Comparison of ENCODE assay signal across 27 cellular contexts in the genomic region with DNA sequence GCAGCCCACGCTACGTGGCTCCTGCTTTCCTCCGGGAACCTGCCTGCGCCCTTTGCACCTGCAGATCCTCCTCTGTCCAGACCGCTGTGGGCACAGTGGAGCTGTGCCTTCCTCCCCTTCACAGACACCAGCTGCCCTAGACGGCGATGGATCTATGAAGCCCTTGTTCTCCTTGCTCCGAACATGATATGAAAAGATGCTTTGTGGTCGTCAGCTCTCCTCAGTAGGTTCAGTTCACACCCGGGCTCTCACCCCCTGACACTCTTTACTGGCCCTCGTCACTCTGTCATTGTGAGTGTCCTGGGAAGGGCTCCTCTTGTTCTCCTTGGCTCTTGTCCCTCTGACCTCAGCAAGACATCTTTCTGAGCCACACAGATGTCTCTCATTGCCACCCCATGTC. TPM values are rescaled to one million over a fixed set of nuclear protein-coding genes. Genes with fewer than 3 reads are reported as not detected.
DNase-seq lines count a peak whose midpoint lies in the region; TF ChIP-seq lines count a peak whose summit lies in the region.
"Had no signal": no experiment of that assay in that cellular context is flagged by ENCODE, and none has a peak within 500 bp of the region (broad histone marks: within the 10 kb centered on the region; RNA-seq: fewer than 3 reads in every experiment).

No MANE protein-coding gene starts in this region.

- H3K4me3 Mint-ChIP-seq in endodermal cell = no peak overlapping the region
- H3K4me3 Mint-ChIP-seq: activated naive CD8-positive, alpha-beta T cell treated with anti-CD3 and anti-CD28 coated beads, Interleukin-2, amount 10 ng/mL, durations not matched to agents 7 days and 5 days; activated T-cell treated with anti-CD3 and anti-CD28 coated beads, Interleukin-2, amount 50 U/mL, for 4 hours; CD4-positive, alpha-beta memory T cell; GM23338; natural killer cell treated with Interleukin-12 subunit alpha and Interleukin-12 subunit beta and Interleukin-15 and Interleukin-18, amount 100 ng/mL, for 72 hours had no signal

- no peak overlapping the region for H3K4me3 ChIP-seq in endodermal cell (ENCODE audit: low read length)
- H3K4me3 ChIP-seq: breast epithelium, esophagus squamous epithelium, GM23338, heart left ventricle, MG63, upper lobe of left lung had no signal

- CTCF ChIA-PET in HEK293T (lab: Yijun Ruan, JAX) = no interaction called here

- WGBS in endodermal cell (ENCODE audit: insufficient coverage in 1 of 2, insufficient read length in 1 of 2), 2 experiments = 71 to 79% methylated on average over 10 to 11 of the region's 11 CpGs

- H3K27me3 ChIP-seq in endodermal cell (ENCODE audit: control insufficient read depth, insufficient read depth, low read length, poor library complexity, severe bottlenecking) = peaks cover 50% of the 10 kb centered on the region
- H3K27me3 ChIP-seq: breast epithelium, MG63, upper lobe of left lung had no signal

- H3K4me1 ChIP-seq in endodermal cell (ENCODE audit: control insufficient read depth, insufficient read depth, low read length) = no peaks in the 10 kb centered on the region
- H3K4me1 ChIP-seq: breast epithelium had no signal

- TF ChIP-seq CTCF in endodermal cell (conservative IDR thresholded peaks at IDR 0.05) = no peak
- TF ChIP-seq CTCF in GM10266 (IDR thresholded peaks at IDR 0.05; ENCODE audit: control insufficient read depth, insufficient read depth, low read depth, missing control alignments) = no peak

- no peaks in the 10 kb centered on the region for H3K9me3 Mint-ChIP-seq in endodermal cell
- H3K9me3 Mint-ChIP-seq: activated naive CD8-positive, alpha-beta T cell treated with anti-CD3 and anti-CD28 coated beads, Interleukin-2, amount 10 ng/mL, durations not matched to agents 7 days and 5 days; activated T-cell treated with anti-CD3 and anti-CD28 coated beads, Interleukin-2, amount 50 U/mL, for 4 hours; CD4-positive, alpha-beta memory T cell; GM23338; natural killer cell treated with Interleukin-12 subunit alpha and Interleukin-12 subunit beta and Interleukin-15 and Interleukin-18, amount 100 ng/mL, for 72 hours had no signal

- no peaks in the 10 kb centered on the region for H3K36me3 Mint-ChIP-seq in endodermal cell (ENCODE audit: low read depth)
- H3K36me3 Mint-ChIP-seq: activated naive CD8-positive, alpha-beta T cell treated with anti-CD3 and anti-CD28 coated beads, Interleukin-2, amount 10 ng/mL, durations not matched to agents 7 days and 5 days; natural killer cell treated with Interleukin-12 subunit alpha and Interleukin-12 subunit beta and Interleukin-15 and Interleukin-18, amount 100 ng/mL, for 72 hours had no signal

- POLR2A ChIA-PET in HEK293T (lab: Yijun Ruan, JAX) = interaction anchor here (2.5 kb wide), 1 partner anchor 1096 kb away, joined by 18 read pairs; no protein-coding TSS in a partner anchor

- H3K4me1 Mint-ChIP-seq in endodermal cell = peaks cover 19% of the 10 kb centered on the region

- no peak overlapping the region for H3K27ac Mint-ChIP-seq in endodermal cell
- H3K27ac Mint-ChIP-seq: activated naive CD8-positive, alpha-beta T cell treated with anti-CD3 and anti-CD28 coated beads, Interleukin-2, amount 10 ng/mL, durations not matched to agents 7 days and 5 days; CD4-positive, alpha-beta memory T cell; GM23338; natural killer cell treated with Interleukin-12 subunit alpha and Interleukin-12 subunit beta and Interleukin-15 and Interleukin-18, amount 100 ng/mL, for 72 hours had no signal

- no peak overlapping the region for H3K27ac ChIP-seq in endodermal cell (ENCODE audit: low read depth, low read length)
- H3K27ac ChIP-seq: breast epithelium, esophagus squamous epithelium, heart left ventricle, upper lobe of left lung had no signal

- no peaks in the 10 kb centered on the region for H3K9me3 ChIP-seq in endodermal cell (ENCODE audit: control insufficient read depth, low read length)
- H3K9me3 ChIP-seq: breast epithelium, esophagus squamous epithelium, heart left ventricle, MG63, upper lobe of left lung had no signal

- peaks cover 45% of the 10 kb centered on the region for H3K27me3 Mint-ChIP-seq in endodermal cell (ENCODE audit: insufficient read depth)

- no peaks in the 10 kb centered on the region for H3K36me3 ChIP-seq in endodermal cell (ENCODE audit: control insufficient read depth, insufficient read depth, low read length)
- H3K36me3 ChIP-seq: breast epithelium, esophagus squamous epithelium, heart left ventricle, MG63, upper lobe of left lung had no signal

- H3K9ac ChIP-seq in endodermal cell (ENCODE audit: extremely low read depth, low read length, poor library complexity, severe bottlenecking) = no peak overlapping the region

- DNase-seq in activated T-cell treated with anti-CD3 and anti-CD28 coated beads, Interleukin-2, amount 50 U/mL, for 48 hours = peak; percentile 1 to 8
- no peak for DNase-seq in activated T-cell treated with anti-CD3 and anti-CD28 coated beads, Interleukin-2, amount 50 U/mL, for 1 hour
- peak; percentile 33 for DNase-seq in endodermal cell
- DNase-seq in midbrain (lab: John Stamatoyannopoulos, UW) = peak; percentile 73
- peak; percentile 18 for DNase-seq in ureter (ENCODE audit: low spot score)
- no peak for DNase-seq in HEK293T (ENCODE audit: extremely low spot score)
- DNase-seq in GM10266 (ENCODE audit: extremely low spot score) = no peak
- no peak for DNase-seq in NCI-H128 (lab: John Stamatoyannopoulos, UW; ENCODE audit: unreplicated experiment)
- DNase-seq: activated CD4-positive, alpha-beta T cell treated with anti-CD3 and anti-CD28 coated beads for 48 hours; activated naive CD8-positive, alpha-beta T cell treated with anti-CD3 and anti-CD28 coated beads, Interleukin-2, amount 10 ng/mL, durations not matched to agents 7 days and 5 days; activated T-cell treated with anti-CD3 and anti-CD28 coated beads, Interleukin-2, amount 50 U/mL, for 4 hours; CD4-positive, alpha-beta memory T cell; DND-41; esophagus squamous epithelium; mesenchymal stem cell; MG63; NCI-H187 treated with DMSO at 0.1 percent for 48 hours; NCI-H446 treated with DMSO at 0.1 percent for 48 hours; retina; RPMI8226; stimulated activated naive CD8-positive, alpha-beta T cell treated with anti-CD3 and anti-CD28 coated beads, Interleukin-15, Interleukin-2, amounts not matched to agents 100 U/mL and 50 U/mL, for 24 hours; upper lobe of left lung had no signal

TF ChIP-seq in HEK293T, 16 proteins besides CTCF, POLR2A, EP300 and RAD21:
- no peak for TF ChIP-seq ZNF384 (IDR thresholded peaks at IDR 0.05)
- TF ChIP-seq FOXA1 (IDR thresholded peaks at IDR 0.05) = no peak
- TF ChIP-seq LEF1 (IDR thresholded peaks at IDR 0.05; ENCODE audit: borderline replicate concordance) = no peak
- no peak for TF ChIP-seq SP1 (IDR thresholded peaks at IDR 0.05)
- no peak for TF ChIP-seq ELF4 (IDR thresholded peaks at IDR 0.05)
- no peak for TF ChIP-seq TARDBP (IDR thresholded peaks at IDR 0.05)
- TF ChIP-seq NFRKB (IDR thresholded peaks at IDR 0.05) = no peak
- no peak for TF ChIP-seq ARNT (IDR thresholded peaks at IDR 0.05)
TF ChIP-seq in HEK293T: peak in this region for 0.

RNA-seq across cellular contexts. Expression of gene ZNF488, which starts 4.2 kb away (rescaled TPM):
- 1 to 10 TPM in 1 of 2 donors, under 1 TPM in 1; 0.53 to 1.2 TPM for total RNA-seq in endodermal cell
- 1.1 TPM for polyA plus RNA-seq in endodermal cell (2013, experiment 1 of 2)
- polyA plus RNA-seq in endodermal cell (2013, experiment 2 of 2) = 0.95 TPM
- total RNA-seq in ureter = 1.8 TPM
- total RNA-seq: activated naive CD8-positive, alpha-beta T cell treated with anti-CD3 and anti-CD28 coated beads, Interleukin-2, amount 10 ng/mL, durations not matched to agents 7 days and 5 days; CD4-positive, alpha-beta memory T cell; natural killer cell treated with Interleukin-12 subunit alpha and Interleukin-12 subunit beta and Interleukin-15 and Interleukin-18, amount 100 ng/mL, for 72 hours had no signal

RNA-seq across cellular contexts. Expression of gene RBP3, which starts 31.7 kb away (rescaled TPM):
- not detected for total RNA-seq in endodermal cell
- polyA plus RNA-seq in endodermal cell (2013, experiment 1 of 2) = not detected
- not detected for polyA plus RNA-seq in endodermal cell (2013, experiment 2 of 2)
- total RNA-seq in ureter = not detected
- total RNA-seq: activated naive CD8-positive, alpha-beta T cell treated with anti-CD3 and anti-CD28 coated beads, Interleukin-2, amount 10 ng/mL, durations not matched to agents 7 days and 5 days; activated T-cell treated with anti-CD3 and anti-CD28 coated beads, Interleukin-2, amount 50 U/mL, for 4 hours; breast epithelium; CD4-positive, alpha-beta memory T cell; esophagus squamous epithelium; GM23338; heart left ventricle; natural killer cell treated with Interleukin-12 subunit alpha and Interleukin-12 subunit beta and Interleukin-15 and Interleukin-18, amount 100 ng/mL, for 72 hours; upper lobe of left lung had no signal
- polyA plus RNA-seq: CD4-positive, alpha-beta memory T cell; GM23338; heart left ventricle; keratinocyte had no signal

RNA-seq across cellular contexts. Expression of gene GDF2, which starts 57.6 kb away (rescaled TPM):
- total RNA-seq in endodermal cell (not detected), ureter (not detected)
- polyA plus RNA-seq in endodermal cell (2013, experiment 1 of 2) = not detected
- not detected for polyA plus RNA-seq in endodermal cell (2013, experiment 2 of 2)
- total RNA-seq: activated naive CD8-positive, alpha-beta T cell treated with anti-CD3 and anti-CD28 coated beads, Interleukin-2, amount 10 ng/mL, durations not matched to agents 7 days and 5 days; activated T-cell treated with anti-CD3 and anti-CD28 coated beads, Interleukin-2, amount 50 U/mL, for 4 hours; breast epithelium; CD4-positive, alpha-beta memory T cell; esophagus squamous epithelium; GM23338; heart left ventricle; natural killer cell treated with Interleukin-12 subunit alpha and Interleukin-12 subunit beta and Interleukin-15 and Interleukin-18, amount 100 ng/mL, for 72 hours; upper lobe of left lung had no signal
- polyA plus RNA-seq: CD4-positive, alpha-beta memory T cell; GM23338; heart left ventricle; keratinocyte had no signal

Comparison
In these comparisons a context has a peak if more than half of its experiments do, and no peak if none do; other contexts are left out.
1. DNase-seq: peak in activated T-cell treated with anti-CD3 and anti-CD28 coated beads, Interleukin-2, amount 50 U/mL, for 48 hours (2 of 2), endodermal cell (single experiment), midbrain (single experiment) and ureter (single experiment); none in activated T-cell treated with anti-CD3 and anti-CD28 coated beads, Interleukin-2, amount 50 U/mL, for 1 hour (single experiment), HEK293T (single experiment), GM10266 (single experiment) and NCI-H128 (single experiment).